Comparison of ENCODE assay signal across 14 cellular contexts in the genomic region with DNA sequence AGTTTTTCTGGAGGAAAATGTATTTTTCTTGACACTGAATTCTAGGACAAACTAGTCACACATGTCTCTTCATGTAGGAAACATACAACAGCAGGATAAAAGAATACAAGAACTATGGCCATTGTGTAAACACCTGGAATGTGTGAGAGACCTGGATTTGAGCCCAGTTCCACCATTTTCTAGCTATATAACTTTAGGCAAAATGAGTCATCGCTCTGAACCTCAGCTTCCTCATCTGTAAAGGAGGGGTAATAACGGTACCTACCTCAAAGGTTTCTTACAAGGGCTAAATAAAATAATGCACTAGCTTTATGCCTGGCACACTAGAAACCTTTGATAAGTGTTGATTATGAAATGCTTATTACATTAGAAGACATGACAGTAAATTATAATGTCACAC. TPM values are rescaled to one million over a fixed set of nuclear protein-coding genes. Genes with fewer than 3 reads are reported as not detected.
DNase-seq lines count a peak whose midpoint lies in the region; ATAC-seq and TF ChIP-seq lines count a peak whose summit lies in the region.
"Had no signal": no experiment of that assay in that cellular context is flagged by ENCODE, and none has a peak within 500 bp of the region (broad histone marks: within the 10 kb centered on the region; RNA-seq: fewer than 3 reads in every experiment).

No MANE protein-coding gene starts in this region.

- H3K4me1 Mint-ChIP-seq in type B pancreatic cell (ENCODE audit: unreplicated experiment): no peaks in the 10 kb centered on the region
- H3K4me1 Mint-ChIP-seq in glutamatergic neuron (ENCODE audit: low read depth, unreplicated experiment): peaks cover 13% of the 10 kb centered on the region

- 84 to 97% methylated on average over 2 of the region's 2 CpGs for WGBS in body of pancreas, 2 donors

- no peak for TF ChIP-seq POLR2A in body of pancreas (IDR thresholded peaks at IDR 0.05)

- H3K27ac ChIP-seq in HL-60 (replicated peaks): no peak overlapping the region
- H3K27ac ChIP-seq in body of pancreas: no peak overlapping the region
- H3K27ac ChIP-seq: gastroesophageal sphincter, transverse colon had no signal

- H3K4me3 ChIP-seq in HL-60 (replicated peaks; ENCODE audit: insufficient read depth, low read length) (no peak overlapping the region), fibroblast of mammary gland (ENCODE audit: control insufficient read depth, low read depth, low read length) (no peak overlapping the region), body of pancreas (no peak overlapping the region)
- H3K4me3 ChIP-seq: gastroesophageal sphincter, transverse colon had no signal

- H3K36me3 Mint-ChIP-seq in type B pancreatic cell (peaks cover 17% of the 10 kb centered on the region), glutamatergic neuron (ENCODE audit: unreplicated experiment) (peaks cover 14% of the 10 kb centered on the region)

- H3K9me3 Mint-ChIP-seq in type B pancreatic cell (no peaks in the 10 kb centered on the region), glutamatergic neuron (ENCODE audit: unreplicated experiment) (peaks cover 2% of the 10 kb centered on the region)

- in situ Hi-C loops in SK-MEL-5 (cut with HindIII; ENCODE audit: low pct_unique_long_range_greater_than_20kb, low sequenced_read_pairs): no loop called here

- H3K4me3 Mint-ChIP-seq in type B pancreatic cell (no peak overlapping the region), glutamatergic neuron (ENCODE audit: unreplicated experiment) (no peak overlapping the region)

- H3K27me3 ChIP-seq in HL-60 (ENCODE audit: insufficient read depth, poor library complexity, severe bottlenecking): no peaks in the 10 kb centered on the region
- H3K27me3 ChIP-seq in body of pancreas: no peaks in the 10 kb centered on the region
- H3K27me3 ChIP-seq: gastroesophageal sphincter, transverse colon had no signal

- H3K9me3 ChIP-seq in body of pancreas: no peaks in the 10 kb centered on the region
- H3K9me3 ChIP-seq: Caco-2, gastroesophageal sphincter, transverse colon had no signal

- H3K27me3 Mint-ChIP-seq in type B pancreatic cell: no peaks in the 10 kb centered on the region
- H3K27me3 Mint-ChIP-seq in glutamatergic neuron (ENCODE audit: unreplicated experiment): no peaks in the 10 kb centered on the region

- H3K27ac Mint-ChIP-seq in type B pancreatic cell (no peak overlapping the region), glutamatergic neuron (ENCODE audit: unreplicated experiment) (no peak overlapping the region)

- H3K36me3 ChIP-seq in body of pancreas (replicated peaks in 1 of 2; ENCODE audit: insufficient read depth in 1 of 2, low read depth in 2 of 2): no peaks in the 10 kb centered on the region

- DNase-seq in EL (peak; percentile 38), HL-60 (ENCODE audit: low read depth in 1 of 2, low spot score in 1 of 2) (peak; percentile 39 to 61), SK-MEL-5 (ENCODE audit: low read depth, low spot score) (peak; percentile 2), fibroblast of mammary gland (ENCODE audit: low read depth) (peak; percentile 34), body of pancreas (no peak), type B pancreatic cell (ENCODE audit: extremely low spot score, unreplicated experiment) (no peak), glutamatergic neuron (no peak), NCI-H82 (lab: John Stamatoyannopoulos, UW) (no peak)
- DNase-seq: activated naive CD4-positive, alpha-beta T cell; Caco-2; NCI-H187; NCI-H524; transverse colon had no signal

- TF ChIP-seq CTCF in HL-60 (IDR thresholded peaks at IDR 0.05; ENCODE audit: insufficient read depth, low read length) (no peak), fibroblast of mammary gland (conservative IDR thresholded peaks at IDR 0.05; ENCODE audit: control insufficient read depth, insufficient read depth, low read depth, low read length) (no peak), body of pancreas (IDR thresholded peaks at IDR 0.05) (no peak), type B pancreatic cell (conservative IDR thresholded peaks at IDR 0.05) (no peak), glutamatergic neuron (IDR thresholded peaks at IDR 0.05; ENCODE audit: partially characterized antibody, unreplicated experiment) (no peak)

- peaks cover 12% of the 10 kb centered on the region for H3K4me1 ChIP-seq in body of pancreas

- intact Hi-C loops in body of pancreas (cut with DNase I): no loop called here

- no peak for ATAC-seq in body of pancreas
- ATAC-seq: gastroesophageal sphincter had no signal

RNA-seq across cellular contexts. Expression of a gene that starts 57.8 kb away (rescaled TPM):
- total RNA-seq in SK-MEL-5 (2014; rRNA removed; shearing (Covaris generic)): 45.9 and 47.8 TPM in 2 replicates
- 25.7 and 28.3 TPM in 2 replicates for polyA plus RNA-seq in SK-MEL-5 (2015; cell fraction: cytosol; rRNA removed)
- polyA plus RNA-seq in SK-MEL-5 (2015; cell fraction: nucleus; rRNA removed): 60.8 and 89.1 TPM in 2 replicates
- total RNA-seq in body of pancreas (10 to 100 TPM; 22.1 to 32.3 TPM), type B pancreatic cell (ENCODE audit: low replicate concordance) (22.3 and 27.9 TPM in 2 replicates), glutamatergic neuron (ENCODE audit: unreplicated experiment) (12.3 TPM)

Comparison
In these comparisons a context has a peak if more than half of its experiments do, and no peak if none do; other contexts are left out.
1. DNase-seq: peak in EL (single experiment), HL-60 (2 of 2), SK-MEL-5 (single experiment) and fibroblast of mammary gland (single experiment); none in body of pancreas (0 of 4), type B pancreatic cell (single experiment), glutamatergic neuron (single experiment) and NCI-H82 (single experiment).